Comparison of ENCODE assay signal across 1 cellular context in the genomic region with DNA sequence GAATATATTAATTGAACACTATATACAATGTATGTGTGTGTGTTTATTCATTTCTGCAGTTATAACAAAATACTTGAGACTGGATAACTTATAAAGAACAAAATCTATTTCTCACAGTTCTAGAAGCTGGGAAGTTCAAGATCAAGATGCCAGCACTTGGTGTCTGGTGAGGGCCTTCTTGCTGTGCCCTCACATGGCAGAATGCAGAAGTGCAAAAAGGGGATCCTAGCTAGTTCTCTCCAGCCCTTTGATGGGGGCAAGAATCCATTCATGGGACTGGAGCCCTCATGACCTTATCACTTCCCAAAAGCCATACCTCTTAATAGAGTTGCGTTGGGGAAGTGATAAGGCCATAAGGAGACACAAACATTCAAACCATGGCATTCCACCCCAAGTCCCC.
TF ChIP-seq lines count a peak whose summit lies in the region.

No MANE protein-coding gene starts in this region.

TF ChIP-seq in GM23338, 12 proteins besides CTCF, POLR2A, EP300 and RAD21 (continued from another document):
- TF ChIP-seq, protein P1, sequence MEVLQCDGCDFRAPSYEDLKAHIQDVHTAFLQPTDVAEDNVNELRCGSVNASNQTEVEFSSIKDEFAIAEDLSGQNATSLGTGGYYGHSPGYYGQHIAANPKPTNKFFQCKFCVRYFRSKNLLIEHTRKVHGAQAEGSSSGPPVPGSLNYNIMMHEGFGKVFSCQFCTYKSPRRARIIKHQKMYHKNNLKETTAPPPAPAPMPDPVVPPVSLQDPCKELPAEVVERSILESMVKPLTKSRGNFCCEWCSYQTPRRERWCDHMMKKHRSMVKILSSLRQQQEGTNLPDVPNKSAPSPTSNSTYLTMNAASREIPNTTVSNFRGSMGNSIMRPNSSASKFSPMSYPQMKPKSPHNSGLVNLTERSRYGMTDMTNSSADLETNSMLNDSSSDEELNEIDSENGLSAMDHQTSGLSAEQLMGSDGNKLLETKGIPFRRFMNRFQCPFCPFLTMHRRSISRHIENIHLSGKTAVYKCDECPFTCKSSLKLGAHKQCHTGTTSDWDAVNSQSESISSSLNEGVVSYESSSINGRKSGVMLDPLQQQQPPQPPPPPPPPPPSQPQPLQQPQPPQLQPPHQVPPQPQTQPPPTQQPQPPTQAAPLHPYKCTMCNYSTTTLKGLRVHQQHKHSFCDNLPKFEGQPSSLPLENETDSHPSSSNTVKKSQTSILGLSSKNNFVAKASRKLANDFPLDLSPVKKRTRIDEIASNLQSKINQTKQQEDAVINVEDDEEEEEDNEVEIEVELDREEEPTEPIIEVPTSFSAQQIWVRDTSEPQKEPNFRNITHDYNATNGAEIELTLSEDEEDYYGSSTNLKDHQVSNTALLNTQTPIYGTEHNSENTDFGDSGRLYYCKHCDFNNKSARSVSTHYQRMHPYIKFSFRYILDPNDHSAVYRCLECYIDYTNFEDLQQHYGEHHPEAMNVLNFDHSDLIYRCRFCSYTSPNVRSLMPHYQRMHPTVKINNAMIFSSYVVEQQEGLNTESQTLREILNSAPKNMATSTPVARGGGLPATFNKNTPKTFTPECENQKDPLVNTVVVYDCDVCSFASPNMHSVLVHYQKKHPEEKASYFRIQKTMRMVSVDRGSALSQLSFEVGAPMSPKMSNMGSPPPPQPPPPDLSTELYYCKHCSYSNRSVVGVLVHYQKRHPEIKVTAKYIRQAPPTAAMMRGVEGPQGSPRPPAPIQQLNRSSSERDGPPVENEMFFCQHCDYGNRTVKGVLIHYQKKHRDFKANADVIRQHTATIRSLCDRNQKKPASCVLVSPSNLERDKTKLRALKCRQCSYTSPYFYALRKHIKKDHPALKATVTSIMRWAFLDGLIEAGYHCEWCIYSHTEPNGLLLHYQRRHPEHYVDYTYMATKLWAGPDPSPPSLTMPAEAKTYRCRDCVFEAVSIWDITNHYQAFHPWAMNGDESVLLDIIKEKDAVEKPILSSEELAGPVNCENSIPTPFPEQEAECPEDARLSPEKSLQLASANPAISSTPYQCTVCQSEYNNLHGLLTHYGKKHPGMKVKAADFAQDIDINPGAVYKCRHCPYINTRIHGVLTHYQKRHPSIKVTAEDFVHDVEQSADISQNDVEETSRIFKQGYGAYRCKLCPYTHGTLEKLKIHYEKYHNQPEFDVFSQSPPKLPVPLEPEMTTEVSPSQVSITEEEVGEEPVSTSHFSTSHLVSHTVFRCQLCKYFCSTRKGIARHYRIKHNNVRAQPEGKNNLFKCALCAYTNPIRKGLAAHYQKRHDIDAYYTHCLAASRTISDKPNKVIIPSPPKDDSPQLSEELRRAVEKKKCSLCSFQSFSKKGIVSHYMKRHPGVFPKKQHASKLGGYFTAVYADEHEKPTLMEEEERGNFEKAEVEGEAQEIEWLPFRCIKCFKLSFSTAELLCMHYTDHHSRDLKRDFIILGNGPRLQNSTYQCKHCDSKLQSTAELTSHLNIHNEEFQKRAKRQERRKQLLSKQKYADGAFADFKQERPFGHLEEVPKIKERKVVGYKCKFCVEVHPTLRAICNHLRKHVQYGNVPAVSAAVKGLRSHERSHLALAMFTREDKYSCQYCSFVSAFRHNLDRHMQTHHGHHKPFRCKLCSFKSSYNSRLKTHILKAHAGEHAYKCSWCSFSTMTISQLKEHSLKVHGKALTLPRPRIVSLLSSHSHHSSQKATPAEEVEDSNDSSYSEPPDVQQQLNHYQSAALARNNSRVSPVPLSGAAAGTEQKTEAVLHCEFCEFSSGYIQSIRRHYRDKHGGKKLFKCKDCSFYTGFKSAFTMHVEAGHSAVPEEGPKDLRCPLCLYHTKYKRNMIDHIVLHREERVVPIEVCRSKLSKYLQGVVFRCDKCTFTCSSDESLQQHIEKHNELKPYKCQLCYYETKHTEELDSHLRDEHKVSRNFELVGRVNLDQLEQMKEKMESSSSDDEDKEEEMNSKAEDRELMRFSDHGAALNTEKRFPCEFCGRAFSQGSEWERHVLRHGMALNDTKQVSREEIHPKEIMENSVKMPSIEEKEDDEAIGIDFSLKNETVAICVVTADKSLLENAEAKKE (CRISPR knock-in tag; IDR thresholded peaks at IDR 0.05), result no peak
- TF ChIP-seq EZH2phosphoT487 (IDR thresholded peaks at IDR 0.05; ENCODE audit: unreplicated experiment), result no peak
- no peak for TF ChIP-seq EZH2 (IDR thresholded peaks at IDR 0.05; ENCODE audit: low read depth, unreplicated experiment)
- no peak for TF ChIP-seq NANOG (IDR thresholded peaks at IDR 0.05; ENCODE audit: borderline replicate concordance)
- TF ChIP-seq ZNF114 (CRISPR knock-in tag; IDR thresholded peaks at IDR 0.05), result no peak
- TF ChIP-seq, protein P2, sequence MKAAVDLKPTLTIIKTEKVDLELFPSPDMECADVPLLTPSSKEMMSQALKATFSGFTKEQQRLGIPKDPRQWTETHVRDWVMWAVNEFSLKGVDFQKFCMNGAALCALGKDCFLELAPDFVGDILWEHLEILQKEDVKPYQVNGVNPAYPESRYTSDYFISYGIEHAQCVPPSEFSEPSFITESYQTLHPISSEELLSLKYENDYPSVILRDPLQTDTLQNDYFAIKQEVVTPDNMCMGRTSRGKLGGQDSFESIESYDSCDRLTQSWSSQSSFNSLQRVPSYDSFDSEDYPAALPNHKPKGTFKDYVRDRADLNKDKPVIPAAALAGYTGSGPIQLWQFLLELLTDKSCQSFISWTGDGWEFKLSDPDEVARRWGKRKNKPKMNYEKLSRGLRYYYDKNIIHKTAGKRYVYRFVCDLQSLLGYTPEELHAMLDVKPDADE (IDR thresholded peaks at IDR 0.05), result no peak
- no peak for TF ChIP-seq STAT1 (IDR thresholded peaks at IDR 0.05; ENCODE audit: unreplicated experiment)
- no peak for TF ChIP-seq CREB1 (CRISPR knock-in tag; IDR thresholded peaks at IDR 0.05; ENCODE audit: low read depth)
- no peak for TF ChIP-seq POLR2AphosphoS5 (IDR thresholded peaks at IDR 0.05; ENCODE audit: low read depth)
- no peak for TF ChIP-seq JUNB (IDR thresholded peaks at IDR 0.05; ENCODE audit: unreplicated experiment)
